11 cellular contexts compared by ENCODE assay signal in genomic region chr2:378364-378763, GRCh38.
"Had no signal": no experiment of that assay in that cellular context is flagged by ENCODE, and none has a peak within 500 bp of the region (broad histone marks: within the 10 kb centered on the region; RNA-seq: fewer than 3 reads in every experiment).

No MANE protein-coding gene starts in this region.

- H3K4me1 ChIP-seq: HAP-1 had no signal

- FAIRE-seq: H1, H54 had no signal

- H2AFZ ChIP-seq: GM23248, GM23338 had no signal

- H3K9me3 ChIP-seq: HAP-1 had no signal

- ATAC-seq: GM23338, HCT116 had no signal

- H3K27ac ChIP-seq: GM23248 had no signal

- H3K9ac ChIP-seq: GM23248 had no signal

- H3K4me3 ChIP-seq: GM23248, GM23338, HAP-1 had no signal

- DNase-seq: GM23248, GOT3, H7, H9, HCEC 1CT, HFFc6 had no signal

- H3K4me2 ChIP-seq: GM23338 had no signal

- H3K36me3 ChIP-seq: HAP-1 had no signal
